Comparison of ENCODE assay signal across 21 cellular contexts in genomic region chr7:127484954-127485353, GRCh38.
"Had no signal": no experiment of that assay in that cellular context is flagged by ENCODE, and none has a peak within 500 bp of the region (broad histone marks: within the 10 kb centered on the region; RNA-seq: fewer than 3 reads in every experiment).

No MANE protein-coding gene starts in this region.

- ATAC-seq: activated CD4-positive, CD25-positive, alpha-beta regulatory T cell treated with anti-CD3 and anti-CD28 coated beads, Interleukin-2, amount 50 U/mL, for 24 hours; gastroesophageal sphincter; heart left ventricle; left lung; stimulated activated memory B cell treated with anti-CD40 and anti-IgM and Interleukin-4, amounts not matched to agents 10 μg/mL and 1 μg/mL and 100 μg/mL, for 72 hours had no signal

- H3K9me3 Mint-ChIP-seq: mesothelial cell of epicardium had no signal

- H3K9me3 ChIP-seq: ascending aorta, esophagus muscularis mucosa, left lung, sigmoid colon had no signal

- H3K27me3 ChIP-seq: ascending aorta, breast epithelium, gastroesophageal sphincter, sigmoid colon, tibial artery had no signal

- H3K36me3 Mint-ChIP-seq: mesothelial cell of epicardium; stimulated activated memory B cell treated with anti-CD40 and anti-IgM and Interleukin-4, amounts not matched to agents 10 μg/mL and 1 μg/mL and 100 μg/mL, for 72 hours had no signal

- H3K27ac ChIP-seq: ascending aorta, breast epithelium, esophagus muscularis mucosa, gastroesophageal sphincter, heart left ventricle, left lung, sigmoid colon, tibial artery had no signal

- H3K4me3 ChIP-seq: ascending aorta, breast epithelium, esophagus muscularis mucosa, gastroesophageal sphincter, heart left ventricle, left lung, sigmoid colon, tibial artery had no signal

- H3K4me1 Mint-ChIP-seq: mesothelial cell of epicardium; nephron progenitor cell; stimulated activated memory B cell treated with anti-CD40 and anti-IgM and Interleukin-4, amounts not matched to agents 10 μg/mL and 1 μg/mL and 100 μg/mL, for 72 hours had no signal

- H3K36me3 ChIP-seq: ascending aorta, breast epithelium, esophagus muscularis mucosa, gastroesophageal sphincter, heart left ventricle, left lung, sigmoid colon, tibial artery had no signal

- DNase-seq: activated CD4-positive, alpha-beta T cell treated with anti-CD3 and anti-CD28 coated beads, Interleukin-2, amount 50 U/mL, for 1 hour; activated gamma-delta T cell; cerebellar nuclear complex; cortex of kidney; heart left ventricle; kidney; left lung; nephron progenitor cell; nucleus accumbens; sigmoid colon; stimulated activated CD4-positive, alpha-beta T cell treated with anti-CD3 and anti-CD28 coated beads, Interleukin-4, amount 100 ng/mL, for 24 hours; substantia nigra; T1000; tibial artery had no signal

- H3K4me1 ChIP-seq: ascending aorta, breast epithelium, esophagus muscularis mucosa, gastroesophageal sphincter, heart left ventricle, left lung, sigmoid colon, tibial artery had no signal

- H3K27ac Mint-ChIP-seq: mesothelial cell of epicardium; nephron progenitor cell; stimulated activated memory B cell treated with anti-CD40 and anti-IgM and Interleukin-4, amounts not matched to agents 10 μg/mL and 1 μg/mL and 100 μg/mL, for 72 hours had no signal

- H3K4me3 Mint-ChIP-seq: mesothelial cell of epicardium; nephron progenitor cell; stimulated activated memory B cell treated with anti-CD40 and anti-IgM and Interleukin-4, amounts not matched to agents 10 μg/mL and 1 μg/mL and 100 μg/mL, for 72 hours had no signal
